8 cellular contexts compared by ENCODE assay signal in genomic region chr3:187739125-187739560, GRCh38. TPM values are rescaled to one million over a fixed set of nuclear protein-coding genes. Genes with fewer than 3 reads are reported as not detected.
A peak's percentile ranks its signal among the peaks of the same experiment; 100 is the strongest.
DNase-seq lines count a peak whose midpoint lies in the region; ATAC-seq and TF ChIP-seq lines count a peak whose summit lies in the region.

No MANE protein-coding gene starts in this region.

- POLR2A ChIA-PET in Caco-2 (lab: Charles Lee) (interaction anchor here (0.9 kb wide), 1 partner anchor 71 kb away, joined by 4 read pairs; no protein-coding TSS in a partner anchor), T-cell (lab: Charles Lee) (interaction anchor here in 1 of 2 donors (0.6 to 0.7 kb wide), 6 partner anchors 372 to 1591 kb away, joined by 3 to 5 read pairs (median 4); no protein-coding TSS in a partner anchor)

- H3K27ac Mint-ChIP-seq in Caco-2 (ENCODE audit: unreplicated experiment) (peak overlapping the region; percentile 52), T-cell (peak overlapping the region; percentile 90 to 100)
- peak overlapping the region; percentile 100 for H3K27ac Mint-ChIP-seq in dendritic cell treated with granulocyte-macrophage colony-stimulating factor and Interleukin-4, amounts not matched to agents 40 ng/mL and 50 ng/mL, for 4 days

- H3K36me3 Mint-ChIP-seq in Caco-2 (ENCODE audit: insufficient read depth, unreplicated experiment) (peaks cover 27% of the 10 kb centered on the region), T-cell (no peaks in the 10 kb centered on the region)
- H3K36me3 Mint-ChIP-seq in dendritic cell treated with granulocyte-macrophage colony-stimulating factor and Interleukin-4, amounts not matched to agents 40 ng/mL and 50 ng/mL, for 4 days (ENCODE audit: low read depth) = peaks cover 77% of the 10 kb centered on the region

- no peaks in the 10 kb centered on the region for H3K27me3 Mint-ChIP-seq in Caco-2 (ENCODE audit: insufficient read depth, unreplicated experiment)
- H3K27me3 Mint-ChIP-seq in T-cell = no peaks in the 10 kb centered on the region
- H3K27me3 Mint-ChIP-seq in dendritic cell treated with granulocyte-macrophage colony-stimulating factor and Interleukin-4, amounts not matched to agents 40 ng/mL and 50 ng/mL, for 4 days = no peaks in the 10 kb centered on the region

- peak overlapping the region; percentile 85 to 89 for H3K9ac ChIP-seq in mucosa of rectum (ENCODE audit: low read depth in 1 of 2, low read length in 2 of 2)

- no peak for DNase-seq in Caco-2
- peak in 10 of 34 experiments; percentile 10 to 46 (median 22) for DNase-seq in T-cell
- DNase-seq in tibial nerve (ENCODE audit: low spot score in 2 of 2) = peak in 1 of 2 donors; percentile 50

- no peaks in the 10 kb centered on the region for H3K27me3 ChIP-seq in Caco-2 (replicated peaks; ENCODE audit: control insufficient read depth, insufficient read depth, low read length)
- no peaks in the 10 kb centered on the region for H3K27me3 ChIP-seq in mucosa of rectum (ENCODE audit: control insufficient read depth in 2 of 2, insufficient read depth in 2 of 2, low read length in 2 of 2)
- H3K27me3 ChIP-seq in tibial nerve = no peaks in the 10 kb centered on the region

- peaks cover 13% of the 10 kb centered on the region; the same call in 1 of the 2 replicates for H3K4me1 ChIP-seq in Caco-2
- H3K4me1 ChIP-seq in mucosa of rectum (ENCODE audit: control insufficient read depth in 2 of 2, insufficient read depth in 2 of 2, low read length in 2 of 2) = peaks cover 31 to 38% of the 10 kb centered on the region in 2 donors
- H3K4me1 ChIP-seq in tibial nerve = peaks cover 0 to 53% (median 29%) of the 10 kb centered on the region in 4 donors

- CTCF ChIA-PET in Caco-2 (lab: Charles Lee) (interaction anchor here (0.7 to 2.3 kb wide), 5 partner anchors 11 to 1215 kb away, joined by 3 to 18 read pairs (median 4); no protein-coding TSS in a partner anchor), T-cell (lab: Charles Lee) (interaction anchor here (0.6 to 7.7 kb wide), 49 partner anchors 8 to 1497 kb away, joined by 3 to 377 read pairs (median 4); partner anchors contain the start of gene RTP4 (in 1 of the 2))

- TF ChIP-seq EP300 in tibial nerve (IDR thresholded peaks at IDR 0.05) = peak in 1 of 2 donors; percentile 5

- peak overlapping the region; percentile 73 for H3K4me3 Mint-ChIP-seq in Caco-2 (ENCODE audit: unreplicated experiment)
- peak overlapping the region; percentile 95 to 98 (median 98) for H3K4me3 Mint-ChIP-seq in T-cell
- peak overlapping the region; percentile 87 for H3K4me3 Mint-ChIP-seq in dendritic cell treated with granulocyte-macrophage colony-stimulating factor and Interleukin-4, amounts not matched to agents 40 ng/mL and 50 ng/mL, for 4 days

- no peaks in the 10 kb centered on the region for H3K9me3 ChIP-seq in Caco-2
- no peaks in the 10 kb centered on the region for H3K9me3 ChIP-seq in mucosa of rectum (ENCODE audit: control insufficient read depth in 2 of 2, low read length in 2 of 2)
- H3K9me3 ChIP-seq in tibial nerve = no peaks in the 10 kb centered on the region

- no TSS peak for BruUV-seq in Caco-2 (replicated peaks; lab: Mats Ljungman, UMichigan)

- no peaks in the 10 kb centered on the region for H3K9me3 Mint-ChIP-seq in Caco-2 (ENCODE audit: unreplicated experiment)
- no peaks in the 10 kb centered on the region for H3K9me3 Mint-ChIP-seq in T-cell
- H3K9me3 Mint-ChIP-seq in dendritic cell treated with granulocyte-macrophage colony-stimulating factor and Interleukin-4, amounts not matched to agents 40 ng/mL and 50 ng/mL, for 4 days = no peaks in the 10 kb centered on the region

- H3K27ac ChIP-seq in mucosa of rectum (ENCODE audit: low read depth in 2 of 2, low read length in 2 of 2) (peak overlapping the region; percentile 80 to 91), tibial nerve (peak overlapping the region; percentile 97 to 100 (median 98))

- intact Hi-C loops in Caco-2 (cut with micrococcal nuclease; ENCODE audit: unreplicated experiment) = loop anchor here (1.0 to 5.0 kb wide), 2 partner anchors 1215 to 1303 kb away; no protein-coding TSS in a partner anchor
- intact Hi-C loops in dendritic cell treated with granulocyte-macrophage colony-stimulating factor and Interleukin-4, amounts not matched to agents 40 ng/mL and 50 ng/mL, for 4 days (cut with micrococcal nuclease) = loop anchor here (2.0 kb wide), 1 partner anchor 1408 kb away; no protein-coding TSS in a partner anchor

- ATAC-seq in T-cell (replicated peaks in 1 of 4) = peak; percentile 0 to 4 (median 3)
- ATAC-seq in HG03159 (IDR thresholded peaks at IDR 0.05; ENCODE audit: unreplicated experiment) = no peak
- ATAC-seq in GM18517 (IDR thresholded peaks at IDR 0.05; ENCODE audit: unreplicated experiment) = no peak
- ATAC-seq in HG03280 (IDR thresholded peaks at IDR 0.05; ENCODE audit: unreplicated experiment) = no peak

- peaks cover 2% of the 10 kb centered on the region; the same call in 1 of the 2 replicates for H3K36me3 ChIP-seq in Caco-2 (ENCODE audit: control insufficient read depth, insufficient read depth, low read length)
- H3K36me3 ChIP-seq in mucosa of rectum (ENCODE audit: control insufficient read depth in 2 of 2, insufficient read depth in 2 of 2, low read length in 2 of 2) = no peaks in the 10 kb centered on the region
- H3K36me3 ChIP-seq in tibial nerve = peaks cover 0 to 7% (median 0%) of the 10 kb centered on the region in 3 donors

- TF ChIP-seq CTCF in Caco-2 (IDR thresholded peaks at IDR 0.05; ENCODE audit: insufficient read depth in 1 of 2, low read depth in 1 of 2, low read length in 1 of 2, severe bottlenecking in 1 of 2, unreplicated experiment in 1 of 2) (peak in 1 of 2 experiments; percentile 5), tibial nerve (IDR thresholded peaks at IDR 0.05) (no peak)

- H3K4me3 ChIP-seq in Caco-2 (ENCODE audit: low read depth, low read length) (peak overlapping the region; percentile 34), mucosa of rectum (ENCODE audit: low read length in 2 of 2) (peak overlapping the region; percentile 80 to 82), tibial nerve (peak overlapping the region; percentile 76 to 91 (median 81))

- 1% methylated on average over 21 of the region's 21 CpGs for WGBS in tibial nerve, 2 donors

- H3K4me1 Mint-ChIP-seq in Caco-2 (ENCODE audit: low read depth, unreplicated experiment) (peaks cover 5% of the 10 kb centered on the region), T-cell (peaks cover 53 to 62% (median 57%) of the 10 kb centered on the region in 3 donors)
- H3K4me1 Mint-ChIP-seq in dendritic cell treated with granulocyte-macrophage colony-stimulating factor and Interleukin-4, amounts not matched to agents 40 ng/mL and 50 ng/mL, for 4 days (ENCODE audit: low read depth) = peaks cover 71% of the 10 kb centered on the region

- TF ChIP-seq POLR2A in tibial nerve (IDR thresholded peaks at IDR 0.05) = no peak

RNA-seq across cellular contexts. Expression of gene BCL6, which starts 6.1 kb away (rescaled TPM):
- total RNA-seq in Caco-2 (2022) (35.8 and 40.4 TPM in 2 replicates), T-cell (10 to 100 TPM; 16.8 to 31.1 (median 27.7) TPM), tibial nerve (100 to 1,000 TPM; 272 to 500 (median 305) TPM)

RNA-seq across cellular contexts. Expression of gene RTP2, which starts 36.8 kb away (rescaled TPM):
- total RNA-seq in Caco-2 (2022) (not detected in 2 replicates), T-cell (not detected), tibial nerve (not detected)

Comparison
In these comparisons a context has a peak if more than half of its experiments do, and no peak if none do; other contexts are left out.
1. ATAC-seq: peak in T-cell (4 of 4); none in HG03159 (single experiment), GM18517 (single experiment) and HG03280 (single experiment).
2. Peak in every context shown above with its lines, with median percentiles within 50 percentile points of each other: H3K4me3 ChIP-seq, H3K27ac Mint-ChIP-seq and H3K4me3 Mint-ChIP-seq.